13 cellular contexts compared by ENCODE assay signal in genomic region chr3:36837089-36837488, GRCh38.
DNase-seq lines count a peak whose midpoint lies in the region; ATAC-seq, FAIRE-seq and TF ChIP-seq lines count a peak whose summit lies in the region.
"Had no signal": no experiment of that assay in that cellular context is flagged by ENCODE, and none has a peak within 500 bp of the region (broad histone marks: within the 10 kb centered on the region; RNA-seq: fewer than 3 reads in every experiment).

No MANE protein-coding gene starts in this region.

- H3K4me3 ChIP-seq in A673 (ENCODE audit: low read depth, low read length, poor library complexity, severe bottlenecking) (no peak overlapping the region), fibroblast of villous mesenchyme (ENCODE audit: low read depth, low read length) (no peak overlapping the region), pancreas (no peak overlapping the region)
- H3K4me3 ChIP-seq: adrenal gland, colonic mucosa had no signal

- H3K4me1 ChIP-seq in A673 (ENCODE audit: insufficient read depth, low read length, poor library complexity, severe bottlenecking) = no peaks in the 10 kb centered on the region
- H3K4me1 ChIP-seq in pancreas = no peaks in the 10 kb centered on the region
- H3K4me1 ChIP-seq: adrenal gland, colonic mucosa had no signal

- CTCF ChIA-PET in A673 (lab: Charles Lee) = interaction anchor here (1.0 kb wide), 1 partner anchor 121 kb away, joined by 9 read pairs; no protein-coding TSS in a partner anchor
- CTCF ChIA-PET in WTC11 (lab: Charles Lee) = interaction anchor here (0.6 to 2.2 kb wide), 9 partner anchors 9 to 121 kb away, joined by 3 to 24 read pairs (median 4); no protein-coding TSS in a partner anchor

- H3K27me3 ChIP-seq in A673 (replicated peaks; ENCODE audit: insufficient read depth, low read depth, low read length, poor library complexity) (no peaks in the 10 kb centered on the region), pancreas (no peaks in the 10 kb centered on the region)
- H3K27me3 ChIP-seq: adrenal gland, colonic mucosa had no signal

- H3K4me3 Mint-ChIP-seq in WTC11 (no peak overlapping the region), CD14-positive monocyte (peak overlapping the region in 1 of 2 donors; percentile 47)

- TF ChIP-seq CTCF in A673 (conservative IDR thresholded peaks at IDR 0.05; ENCODE audit: low read depth, low read length) = peak; percentile 71
- peak; percentile 44; the same call in 2 of the 3 replicates for TF ChIP-seq CTCF in GM12872 (IDR thresholded peaks at IDR 0.05; ENCODE audit: insufficient read depth, low read depth, low read length)
- no peak for TF ChIP-seq CTCF in WTC11 (IDR thresholded peaks at IDR 0.05)
- peak; percentile 19 for TF ChIP-seq CTCF in fibroblast of villous mesenchyme (IDR thresholded peaks at IDR 0.05; ENCODE audit: insufficient read depth, low read depth, low read length)
- no peak for TF ChIP-seq CTCF in CD14-positive monocyte (IDR thresholded peaks at IDR 0.05)
- TF ChIP-seq CTCF in pancreas (IDR thresholded peaks at IDR 0.05) = no peak

- H3K36me3 Mint-ChIP-seq in WTC11 (peaks cover 17% of the 10 kb centered on the region), CD14-positive monocyte (peaks cover 33 to 65% of the 10 kb centered on the region in 2 donors)

- H3K36me3 ChIP-seq in A673 (ENCODE audit: insufficient read depth, low read length, poor library complexity, severe bottlenecking) (peaks cover 5% of the 10 kb centered on the region), pancreas (peaks cover 0 to 13% (median 5%) of the 10 kb centered on the region in 3 donors)

- no peaks in the 10 kb centered on the region for H3K9me3 ChIP-seq in A673 (ENCODE audit: low read depth, low read length, poor library complexity, severe bottlenecking)
- no peaks in the 10 kb centered on the region for H3K9me3 ChIP-seq in pancreas
- H3K9me3 ChIP-seq: adrenal gland, colonic mucosa had no signal

- POLR2A ChIA-PET in A673 (lab: Charles Lee; ENCODE audit: low non-redundant PET) (interaction anchor here (0.5 kb wide), 1 partner anchor 9 kb away, joined by 3 read pairs; no protein-coding TSS in a partner anchor), WTC11 (lab: Charles Lee) (interaction anchor here (0.8 kb wide), 1 partner anchor 30 kb away, joined by 3 read pairs; no protein-coding TSS in a partner anchor)

- H3K27me3 Mint-ChIP-seq in WTC11 (ENCODE audit: low read depth) (no peaks in the 10 kb centered on the region), CD14-positive monocyte (ENCODE audit: low read depth in 3 of 3) (peaks cover 0 to 1% (median 0%) of the 10 kb centered on the region in 3 donors)
- H3K27me3 Mint-ChIP-seq: progenitor cell of endocrine pancreas had no signal

- ATAC-seq in WTC11 (peak; percentile 90), HG03354 (IDR thresholded peaks at IDR 0.05; ENCODE audit: poor library complexity, severe bottlenecking, unreplicated experiment) (no peak), pancreas (no peak)

- 58 to 63% methylated on average over 3 of the region's 3 CpGs for WGBS in pancreas, 2 donors

- peaks cover 15% of the 10 kb centered on the region for H3K9me3 Mint-ChIP-seq in WTC11
- H3K9me3 Mint-ChIP-seq in CD14-positive monocyte = peaks cover 0 to 9% (median 5%) of the 10 kb centered on the region in 7 donors

- H3K4me1 Mint-ChIP-seq in WTC11 (no peaks in the 10 kb centered on the region), CD14-positive monocyte (no peaks in the 10 kb centered on the region)

- no peak for FAIRE-seq in pancreas (lab: Jason Lieb, UNC)
- FAIRE-seq: GM18507 had no signal

- no peak overlapping the region for H3K27ac ChIP-seq in A673 (ENCODE audit: low read depth, low read length, poor library complexity, severe bottlenecking)
- H3K27ac ChIP-seq in pancreas = no peak overlapping the region
- H3K27ac ChIP-seq: adrenal gland, colonic mucosa had no signal

- intact Hi-C loops in A673 (cut with micrococcal nuclease; ENCODE audit: unreplicated experiment) = loop anchor here (5.0 kb wide), 1 partner anchor 120 kb away; no protein-coding TSS in a partner anchor
- intact Hi-C loops in CD14-positive monocyte (cut with micrococcal nuclease) = no loop called here
- intact Hi-C loops in pancreas (cut with DNase I) = no loop called here

- no TSS peak for BruUV-seq in A673 (replicated peaks; lab: Mats Ljungman, UMichigan)

- H3K27ac Mint-ChIP-seq in WTC11 (no peak overlapping the region), CD14-positive monocyte (peak overlapping the region in 2 of 7 donors; percentile 7 to 34)
- H3K27ac Mint-ChIP-seq: progenitor cell of endocrine pancreas had no signal

- peak; percentile 37 for DNase-seq in A673 (ENCODE audit: low spot score)
- no peak for DNase-seq in WTC11 (ENCODE audit: low spot score)
- no peak for DNase-seq in fibroblast of villous mesenchyme (ENCODE audit: low read depth)
- DNase-seq in islet precursor cell = no peak
- DNase-seq in CD14-positive monocyte (ENCODE audit: low spot score) = no peak
- no peak for DNase-seq in pancreas
- DNase-seq: activated CD4-positive, CD25-positive, alpha-beta regulatory T cell treated with anti-CD3 and anti-CD28 coated beads, Interleukin-2, amount 50 U/mL, for 72 hours; adrenal gland; colonic mucosa had no signal

TF ChIP-seq in WTC11, 78 proteins besides CTCF, POLR2A, EP300 and RAD21 (continues in another document):
- TF ChIP-seq ZNF416 (CRISPR knock-in tag; IDR thresholded peaks at IDR 0.05) (no peak), NR3C1 (CRISPR knock-in tag; conservative IDR thresholded peaks at IDR 0.05; ENCODE audit: low read depth) (no peak), FOXK1 (CRISPR knock-in tag; IDR thresholded peaks at IDR 0.05) (no peak), GTF2I (CRISPR knock-in tag; conservative IDR thresholded peaks at IDR 0.05) (no peak), ZNF219 (CRISPR knock-in tag; IDR thresholded peaks at IDR 0.05; ENCODE audit: borderline replicate concordance) (no peak), ZNF263 (CRISPR knock-in tag; IDR thresholded peaks at IDR 0.05; ENCODE audit: low read depth) (no peak), ZNF121 (CRISPR knock-in tag; IDR thresholded peaks at IDR 0.05) (no peak), ATF3 (CRISPR knock-in tag; conservative IDR thresholded peaks at IDR 0.05) (no peak), MAX (CRISPR knock-in tag; IDR thresholded peaks at IDR 0.05) (no peak), FOXP1 (CRISPR knock-in tag; IDR thresholded peaks at IDR 0.05; ENCODE audit: borderline replicate concordance) (no peak), TEAD4 (CRISPR knock-in tag; IDR thresholded peaks at IDR 0.05) (no peak), ATF6 (CRISPR knock-in tag; IDR thresholded peaks at IDR 0.05) (no peak), RELA (CRISPR knock-in tag; IDR thresholded peaks at IDR 0.05; ENCODE audit: borderline replicate concordance) (no peak), ZMAT4 (CRISPR knock-in tag; IDR thresholded peaks at IDR 0.05) (no peak), ZNF425 (CRISPR knock-in tag; conservative IDR thresholded peaks at IDR 0.05) (no peak), EMX1 (CRISPR knock-in tag; IDR thresholded peaks at IDR 0.05) (no peak)

Comparison
In these comparisons a context has a peak if more than half of its experiments do, and no peak if none do; other contexts are left out.
1. CTCF ChIP-seq: peak in A673 (single experiment), GM12872 (single experiment) and fibroblast of villous mesenchyme (single experiment); none in WTC11 (single experiment), CD14-positive monocyte (single experiment) and pancreas (0 of 4).